9 cellular contexts compared by ENCODE assay signal in the genomic region with DNA sequence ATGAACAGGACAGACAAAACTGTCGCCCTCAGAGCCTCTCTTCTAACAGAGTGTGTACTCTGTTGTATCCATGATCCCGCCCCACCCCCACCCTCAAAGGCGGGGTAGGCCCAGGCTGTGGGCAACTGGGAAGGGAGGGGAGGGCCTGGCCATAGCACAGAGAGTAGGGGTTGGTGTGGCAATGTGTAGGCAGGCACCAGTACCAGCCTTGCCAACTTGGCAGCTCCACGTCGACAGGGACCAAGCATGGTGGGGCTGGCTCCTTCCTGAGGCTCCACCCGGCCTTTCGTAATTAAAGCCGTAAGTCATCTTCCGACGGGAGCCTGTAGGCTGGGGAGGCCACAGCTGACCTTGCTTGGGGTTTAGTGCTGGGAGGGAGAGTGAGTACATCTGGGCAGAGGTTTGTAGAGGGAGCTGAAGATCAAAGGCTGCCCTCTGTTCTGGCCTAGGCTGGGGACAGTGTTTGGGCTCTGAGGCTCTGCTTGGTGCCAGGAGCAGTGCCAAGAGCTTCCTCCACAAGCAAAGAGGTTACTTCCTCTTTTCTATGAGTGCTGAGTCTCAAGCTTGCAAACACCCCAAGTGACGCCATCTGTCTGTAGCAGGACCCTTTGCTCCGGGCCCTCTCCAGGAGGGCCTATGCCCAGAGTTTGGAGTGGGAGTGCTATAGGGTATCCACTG.
DNase-seq lines count a peak whose midpoint lies in the region; ATAC-seq and TF ChIP-seq lines count a peak whose summit lies in the region.
"Had no signal": no experiment of that assay in that cellular context is flagged by ENCODE, and none has a peak within 500 bp of the region (broad histone marks: within the 10 kb centered on the region; RNA-seq: fewer than 3 reads in every experiment).

No MANE protein-coding gene starts in this region.

- no TSS peak for BruUV-seq in Panc1 (replicated peaks; lab: Mats Ljungman, UMichigan)

- DNase-seq in GDM1 (lab: John Stamatoyannopoulos, UW) (peak; percentile 59), Panc1 (ENCODE audit: low read depth, low spot score) (no peak), fibroblast of the aortic adventitia (ENCODE audit: low read depth) (peak; percentile 32), pons (ENCODE audit: low spot score) (peak; percentile 81), inferior parietal cortex (ENCODE audit: extremely low spot score) (no peak), glutamatergic neuron (no peak)

- intact Hi-C loops in Panc1 (cut with micrococcal nuclease; ENCODE audit: unreplicated experiment): no loop called here

- no peak overlapping the region for H3K27ac Mint-ChIP-seq in glutamatergic neuron (ENCODE audit: unreplicated experiment)

- TF ChIP-seq CTCF in Panc1 (IDR thresholded peaks at IDR 0.05) (no peak), fibroblast of the aortic adventitia (IDR thresholded peaks at IDR 0.05; ENCODE audit: insufficient read depth, low read length) (no peak), glutamatergic neuron (IDR thresholded peaks at IDR 0.05; ENCODE audit: partially characterized antibody, unreplicated experiment) (no peak)

- H3K27ac ChIP-seq in Panc1 (ENCODE audit: low read length): no peak overlapping the region

- H3K4me3 ChIP-seq in Panc1 (ENCODE audit: low read depth in 2 of 2, low read length in 2 of 2) (no peak overlapping the region), fibroblast of the aortic adventitia (ENCODE audit: low read depth, low read length) (no peak overlapping the region)

- no peaks in the 10 kb centered on the region for H3K9me3 ChIP-seq in Panc1 (ENCODE audit: control insufficient read depth, insufficient read depth, low read depth, low read length)

- H3K4me3 Mint-ChIP-seq in glutamatergic neuron (ENCODE audit: unreplicated experiment): no peak overlapping the region
- H3K4me3 Mint-ChIP-seq: IgD-negative memory B cell had no signal

- H3K27me3 Mint-ChIP-seq in glutamatergic neuron (ENCODE audit: unreplicated experiment): no peaks in the 10 kb centered on the region
- H3K27me3 Mint-ChIP-seq: IgD-negative memory B cell had no signal

- H3K27me3 ChIP-seq in Panc1 (ENCODE audit: control insufficient read depth, insufficient read depth, low read length): no peaks in the 10 kb centered on the region

- in situ Hi-C loops in Panc1 (cut with HindIII; ENCODE audit: low pct_unique_long_range_greater_than_20kb, low sequenced_read_pairs): no loop called here

- peaks cover 4% of the 10 kb centered on the region for H3K9me3 Mint-ChIP-seq in glutamatergic neuron (ENCODE audit: unreplicated experiment)
- H3K9me3 Mint-ChIP-seq: IgD-negative memory B cell had no signal

- no peaks in the 10 kb centered on the region for H3K36me3 ChIP-seq in Panc1 (ENCODE audit: control insufficient read depth, insufficient read depth, low read length)

- H3K4me1 ChIP-seq in Panc1 (ENCODE audit: control insufficient read depth, insufficient read depth, low read length): 0 out of 2 replicates have a peak, but pooled peaks cover 2% of the 10 kb centered on the region

- ATAC-seq in Panc1 (0 out of 2 replicates have a peak, but pooled peaks have one; percentile 17), GM21717 (IDR thresholded peaks at IDR 0.05; ENCODE audit: unreplicated experiment) (no peak), HG02884 (IDR thresholded peaks at IDR 0.05; ENCODE audit: unreplicated experiment) (no peak)

- H3K36me3 Mint-ChIP-seq in glutamatergic neuron (ENCODE audit: unreplicated experiment): no peaks in the 10 kb centered on the region
- H3K36me3 Mint-ChIP-seq: IgD-negative memory B cell had no signal

- POLR2A ChIA-PET in Panc1 (lab: Charles Lee): no interaction called here

- peaks cover 2% of the 10 kb centered on the region for H3K4me1 Mint-ChIP-seq in glutamatergic neuron (ENCODE audit: low read depth, unreplicated experiment)

- CTCF ChIA-PET in Panc1 (lab: Charles Lee): interaction anchor here (0.9 kb wide), 1 partner anchor 11 kb away, joined by 5 read pairs; no protein-coding TSS in a partner anchor

Comparison
In these comparisons a context has a peak if more than half of its experiments do, and no peak if none do; other contexts are left out.
1. DNase-seq: peak in GDM1 (single experiment), fibroblast of the aortic adventitia (single experiment) and pons (single experiment); none in Panc1 (single experiment), inferior parietal cortex (single experiment) and glutamatergic neuron (single experiment).